In the genomic region with DNA sequence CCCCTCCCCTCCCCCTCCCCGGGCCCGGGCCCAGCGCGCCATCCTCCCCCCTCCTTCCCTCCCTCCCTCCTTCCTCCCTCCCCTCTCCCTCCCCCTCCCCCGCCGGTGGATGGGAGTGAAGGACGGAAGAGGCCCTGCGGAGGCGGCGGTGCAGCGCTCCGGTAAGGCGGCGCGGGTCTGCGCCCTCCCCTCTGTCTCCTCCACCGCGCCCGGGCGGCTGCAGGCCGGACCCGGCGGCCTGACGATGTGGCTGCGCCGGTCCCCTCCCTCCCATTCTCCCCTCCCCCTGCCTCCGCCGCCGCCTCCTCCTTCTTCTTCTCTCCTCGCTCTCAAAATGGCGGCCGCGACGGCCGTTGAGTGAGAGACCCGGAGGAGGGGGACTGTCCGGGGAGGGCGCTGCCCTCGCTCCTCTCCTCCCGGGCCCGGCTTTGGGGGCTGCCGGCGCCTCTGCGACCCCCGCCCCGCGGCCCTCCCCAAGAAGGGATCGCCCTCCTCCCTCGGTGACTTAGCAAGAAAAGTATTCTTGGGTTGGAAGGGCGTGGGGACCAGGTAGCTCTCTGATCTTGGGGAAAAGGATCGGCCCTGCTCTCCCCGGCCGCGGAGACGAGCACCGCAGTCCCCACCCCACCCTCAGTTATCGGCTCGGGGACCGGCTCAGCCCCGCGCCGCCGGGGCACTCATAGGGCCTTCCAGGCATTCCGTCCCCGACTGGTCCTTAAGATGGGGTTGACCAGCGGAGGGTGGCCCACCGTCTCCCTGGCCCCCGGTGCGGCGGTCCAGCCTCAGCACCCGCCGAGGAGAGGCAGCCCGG, we compare ENCODE assay signal across 1 cellular context.
TF ChIP-seq lines count a peak whose summit lies in the region.

No MANE protein-coding gene starts in this region.

TF ChIP-seq in HCT116, 20 proteins besides CTCF, POLR2A, EP300 and RAD21 (continued from another document):
- TF ChIP-seq, protein P1, sequence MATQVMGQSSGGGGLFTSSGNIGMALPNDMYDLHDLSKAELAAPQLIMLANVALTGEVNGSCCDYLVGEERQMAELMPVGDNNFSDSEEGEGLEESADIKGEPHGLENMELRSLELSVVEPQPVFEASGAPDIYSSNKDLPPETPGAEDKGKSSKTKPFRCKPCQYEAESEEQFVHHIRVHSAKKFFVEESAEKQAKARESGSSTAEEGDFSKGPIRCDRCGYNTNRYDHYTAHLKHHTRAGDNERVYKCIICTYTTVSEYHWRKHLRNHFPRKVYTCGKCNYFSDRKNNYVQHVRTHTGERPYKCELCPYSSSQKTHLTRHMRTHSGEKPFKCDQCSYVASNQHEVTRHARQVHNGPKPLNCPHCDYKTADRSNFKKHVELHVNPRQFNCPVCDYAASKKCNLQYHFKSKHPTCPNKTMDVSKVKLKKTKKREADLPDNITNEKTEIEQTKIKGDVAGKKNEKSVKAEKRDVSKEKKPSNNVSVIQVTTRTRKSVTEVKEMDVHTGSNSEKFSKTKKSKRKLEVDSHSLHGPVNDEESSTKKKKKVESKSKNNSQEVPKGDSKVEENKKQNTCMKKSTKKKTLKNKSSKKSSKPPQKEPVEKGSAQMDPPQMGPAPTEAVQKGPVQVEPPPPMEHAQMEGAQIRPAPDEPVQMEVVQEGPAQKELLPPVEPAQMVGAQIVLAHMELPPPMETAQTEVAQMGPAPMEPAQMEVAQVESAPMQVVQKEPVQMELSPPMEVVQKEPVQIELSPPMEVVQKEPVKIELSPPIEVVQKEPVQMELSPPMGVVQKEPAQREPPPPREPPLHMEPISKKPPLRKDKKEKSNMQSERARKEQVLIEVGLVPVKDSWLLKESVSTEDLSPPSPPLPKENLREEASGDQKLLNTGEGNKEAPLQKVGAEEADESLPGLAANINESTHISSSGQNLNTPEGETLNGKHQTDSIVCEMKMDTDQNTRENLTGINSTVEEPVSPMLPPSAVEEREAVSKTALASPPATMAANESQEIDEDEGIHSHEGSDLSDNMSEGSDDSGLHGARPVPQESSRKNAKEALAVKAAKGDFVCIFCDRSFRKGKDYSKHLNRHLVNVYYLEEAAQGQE (IDR thresholded peaks at IDR 0.05; ENCODE audit: low read depth) = no peak
- TF ChIP-seq EGR1 (IDR thresholded peaks at IDR 0.05; ENCODE audit: low read depth) (no peak), SIN3A (IDR thresholded peaks at IDR 0.05; ENCODE audit: low read depth) (0 out of 2 replicates have a peak, but pooled peaks have one; percentile 3), ZFX (IDR thresholded peaks at IDR 0.05) (peak; percentile 26; the same call in 1 of the 2 replicates), TCF7L2 (IDR thresholded peaks at IDR 0.05; ENCODE audit: borderline replicate concordance, extremely low read depth, insufficient read depth, insufficient read length) (no peak), CBX3 (IDR thresholded peaks at IDR 0.05; ENCODE audit: low read depth) (no peak), CEBPB (IDR thresholded peaks at IDR 0.05; ENCODE audit: low read depth) (no peak), ELF1 (IDR thresholded peaks at IDR 0.05; ENCODE audit: borderline replicate concordance, low read depth) (no peak), YY1 (IDR thresholded peaks at IDR 0.05; ENCODE audit: extremely low read depth, insufficient replicate concordance, low read depth, low read length) (peak; percentile 95)
- TF ChIP-seq, protein P2, sequence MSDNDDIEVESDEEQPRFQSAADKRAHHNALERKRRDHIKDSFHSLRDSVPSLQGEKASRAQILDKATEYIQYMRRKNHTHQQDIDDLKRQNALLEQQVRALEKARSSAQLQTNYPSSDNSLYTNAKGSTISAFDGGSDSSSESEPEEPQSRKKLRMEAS (IDR thresholded peaks at IDR 0.05) = no peak
